In the genomic region with DNA sequence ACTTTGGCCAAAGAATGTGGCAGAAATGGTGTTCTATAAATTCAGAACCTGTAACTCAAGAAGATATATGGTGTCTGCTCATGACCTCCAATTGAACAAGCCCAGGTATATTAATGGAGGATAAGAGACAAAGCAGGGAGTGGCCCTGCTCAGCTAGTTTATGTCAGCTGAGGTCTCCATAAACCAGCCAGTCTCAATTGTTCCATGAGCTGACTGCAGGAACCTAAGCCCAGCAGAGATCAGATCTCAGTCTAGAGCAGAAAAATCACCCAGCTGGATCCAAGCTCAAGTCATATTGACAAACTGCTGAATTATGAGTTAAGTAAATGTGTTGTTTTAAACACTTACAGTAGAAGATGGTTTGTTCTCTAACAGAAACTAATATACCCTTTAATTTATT, we compare ENCODE assay signal across 19 cellular contexts.
DNase-seq lines count a peak whose midpoint lies in the region; ATAC-seq and TF ChIP-seq lines count a peak whose summit lies in the region.
"Had no signal": no experiment of that assay in that cellular context is flagged by ENCODE, and none has a peak within 500 bp of the region (broad histone marks: within the 10 kb centered on the region; RNA-seq: fewer than 3 reads in every experiment).

No MANE protein-coding gene starts in this region.

- no peaks in the 10 kb centered on the region for H3K79me2 ChIP-seq in GM23338 (replicated peaks; ENCODE audit: insufficient read depth)

- H2AFZ ChIP-seq in GM23338 = peak overlapping the region; percentile 39; the same call in 1 of the 2 replicates
- H2AFZ ChIP-seq: PC-9 had no signal

- no peaks in the 10 kb centered on the region; the same call in 2 of the 3 replicates for H3K4me1 Mint-ChIP-seq in GM23338
- H3K4me1 Mint-ChIP-seq in nephron = peaks cover 12% of the 10 kb centered on the region
- H3K4me1 Mint-ChIP-seq in T-helper 17 cell = no peaks in the 10 kb centered on the region
- H3K4me1 Mint-ChIP-seq: CD14-positive monocyte had no signal

- H3K27ac Mint-ChIP-seq in GM23338 = no peak overlapping the region
- peak overlapping the region in 2 of 3 experiments; percentile 33 to 50 for H3K27ac Mint-ChIP-seq in nephron
- H3K27ac Mint-ChIP-seq in T-helper 17 cell = no peak overlapping the region
- H3K27ac Mint-ChIP-seq: CD14-positive monocyte had no signal

- no peaks in the 10 kb centered on the region for H3K9me3 ChIP-seq in mucosa of descending colon
- H3K9me3 ChIP-seq in T-helper 17 cell (ENCODE audit: control insufficient read depth, low read length, poor library complexity, severe bottlenecking) = no peaks in the 10 kb centered on the region
- H3K9me3 ChIP-seq: HAP-1 had no signal

- H3K4me1 ChIP-seq in GM23338 (ENCODE audit: insufficient read depth) = no peaks in the 10 kb centered on the region
- H3K4me1 ChIP-seq in mucosa of descending colon (ENCODE audit: low read depth) = no peaks in the 10 kb centered on the region
- H3K4me1 ChIP-seq: HAP-1 had no signal

- DNase-seq in DMS153 (lab: John Stamatoyannopoulos, UW) = peak; percentile 12
- no peak for DNase-seq in DMS153 treated with DMSO at 0.1 percent for 48 hours (lab: John Stamatoyannopoulos, UW; ENCODE audit: unreplicated experiment)
- no peak for DNase-seq in GM23338 (ENCODE audit: low spot score)
- peak; percentile 46 for DNase-seq in SW480 (ENCODE audit: low spot score)
- no peak for DNase-seq in mucosa of descending colon
- no peak for DNase-seq in T-helper 17 cell
- DNase-seq: GF-D8, KG1, MV-4-11, NCI-H187, NCI-H2171, NCI-H526 treated with DMSO at 0.1 percent for 48 hours, PC-9 had no signal

- ATAC-seq in GM23338 (no peak), GM18505 (IDR thresholded peaks at IDR 0.05; ENCODE audit: unreplicated experiment) (no peak), mucosa of descending colon (no peak), T-helper 17 cell (no peak)

- H3K4me3 ChIP-seq in GM23338 (no peak overlapping the region), mucosa of descending colon (no peak overlapping the region)
- H3K4me3 ChIP-seq: HAP-1, PC-9 had no signal

- intact Hi-C loops in mucosa of descending colon (cut with DNase I, micrococcal nuclease) = no loop called here

- no peaks in the 10 kb centered on the region for H3F3A ChIP-seq in GM23338 (replicated peaks; ENCODE audit: low read depth)

- H3K27ac ChIP-seq in GM23338 (ENCODE audit: low read depth) = no peak overlapping the region
- H3K27ac ChIP-seq: 22Rv1, PC-9, RWPE1 had no signal

- peaks cover 10% of the 10 kb centered on the region; the same call in 1 of the 2 replicates for H3K9me2 ChIP-seq in GM23338 (ENCODE audit: insufficient read depth)

- H4K20me1 ChIP-seq in GM23338 (replicated peaks; ENCODE audit: insufficient read depth) = no peaks in the 10 kb centered on the region

- no peak overlapping the region for H3K4me2 ChIP-seq in GM23338
- H3K4me2 ChIP-seq: PC-9 had no signal

- H3K27me3 ChIP-seq in GM23338 (ENCODE audit: insufficient read depth) = no peaks in the 10 kb centered on the region

- no peaks in the 10 kb centered on the region for H3K27me3 Mint-ChIP-seq in GM23338 (ENCODE audit: insufficient read depth, low read depth, poor library complexity)
- no peaks in the 10 kb centered on the region for H3K27me3 Mint-ChIP-seq in nephron (ENCODE audit: low read depth)
- peaks cover 8% of the 10 kb centered on the region for H3K27me3 Mint-ChIP-seq in T-helper 17 cell

- H3K9me3 Mint-ChIP-seq in GM23338 (no peaks in the 10 kb centered on the region; the same call in 2 of the 3 replicates), nephron (peaks cover 25% of the 10 kb centered on the region)

- H3K4me3 Mint-ChIP-seq in GM23338 = no peak overlapping the region
- no peak overlapping the region for H3K4me3 Mint-ChIP-seq in nephron
- H3K4me3 Mint-ChIP-seq in T-helper 17 cell = no peak overlapping the region
- H3K4me3 Mint-ChIP-seq: CD14-positive monocyte had no signal

- no peak for TF ChIP-seq POLR2A in GM18505 (IDR thresholded peaks at IDR 0.05; ENCODE audit: borderline replicate concordance, extremely low read depth, insufficient read depth, insufficient read length)

- H3K36me3 Mint-ChIP-seq in GM23338 (ENCODE audit: low read depth) = peaks cover 2% of the 10 kb centered on the region; the same call in 1 of the 3 replicates
- peaks cover 19% of the 10 kb centered on the region for H3K36me3 Mint-ChIP-seq in nephron (ENCODE audit: low read depth)
- H3K36me3 Mint-ChIP-seq in T-helper 17 cell (ENCODE audit: low read depth) = no peaks in the 10 kb centered on the region
- H3K36me3 Mint-ChIP-seq: CD14-positive monocyte had no signal

- TF ChIP-seq CTCF in GM23338 (conservative IDR thresholded peaks at IDR 0.05; ENCODE audit: low read depth in 2 of 2) (no peak), nephron (IDR thresholded peaks at IDR 0.05; ENCODE audit: unreplicated experiment in 3 of 3) (no peak), mucosa of descending colon (IDR thresholded peaks at IDR 0.05) (no peak)

- H3K36me3 ChIP-seq in GM23338 (ENCODE audit: insufficient read depth) (no peaks in the 10 kb centered on the region), mucosa of descending colon (ENCODE audit: low read depth) (no peaks in the 10 kb centered on the region)
- H3K36me3 ChIP-seq: HAP-1 had no signal

TF ChIP-seq in GM23338, 12 proteins besides CTCF, POLR2A, EP300 and RAD21 (continues in another document):
- TF ChIP-seq CREB1 (CRISPR knock-in tag; IDR thresholded peaks at IDR 0.05; ENCODE audit: low read depth) = no peak
- TF ChIP-seq POLR2AphosphoS5 (IDR thresholded peaks at IDR 0.05; ENCODE audit: low read depth) = no peak
- no peak for TF ChIP-seq JUNB (IDR thresholded peaks at IDR 0.05; ENCODE audit: unreplicated experiment)
- TF ChIP-seq, protein P1, sequence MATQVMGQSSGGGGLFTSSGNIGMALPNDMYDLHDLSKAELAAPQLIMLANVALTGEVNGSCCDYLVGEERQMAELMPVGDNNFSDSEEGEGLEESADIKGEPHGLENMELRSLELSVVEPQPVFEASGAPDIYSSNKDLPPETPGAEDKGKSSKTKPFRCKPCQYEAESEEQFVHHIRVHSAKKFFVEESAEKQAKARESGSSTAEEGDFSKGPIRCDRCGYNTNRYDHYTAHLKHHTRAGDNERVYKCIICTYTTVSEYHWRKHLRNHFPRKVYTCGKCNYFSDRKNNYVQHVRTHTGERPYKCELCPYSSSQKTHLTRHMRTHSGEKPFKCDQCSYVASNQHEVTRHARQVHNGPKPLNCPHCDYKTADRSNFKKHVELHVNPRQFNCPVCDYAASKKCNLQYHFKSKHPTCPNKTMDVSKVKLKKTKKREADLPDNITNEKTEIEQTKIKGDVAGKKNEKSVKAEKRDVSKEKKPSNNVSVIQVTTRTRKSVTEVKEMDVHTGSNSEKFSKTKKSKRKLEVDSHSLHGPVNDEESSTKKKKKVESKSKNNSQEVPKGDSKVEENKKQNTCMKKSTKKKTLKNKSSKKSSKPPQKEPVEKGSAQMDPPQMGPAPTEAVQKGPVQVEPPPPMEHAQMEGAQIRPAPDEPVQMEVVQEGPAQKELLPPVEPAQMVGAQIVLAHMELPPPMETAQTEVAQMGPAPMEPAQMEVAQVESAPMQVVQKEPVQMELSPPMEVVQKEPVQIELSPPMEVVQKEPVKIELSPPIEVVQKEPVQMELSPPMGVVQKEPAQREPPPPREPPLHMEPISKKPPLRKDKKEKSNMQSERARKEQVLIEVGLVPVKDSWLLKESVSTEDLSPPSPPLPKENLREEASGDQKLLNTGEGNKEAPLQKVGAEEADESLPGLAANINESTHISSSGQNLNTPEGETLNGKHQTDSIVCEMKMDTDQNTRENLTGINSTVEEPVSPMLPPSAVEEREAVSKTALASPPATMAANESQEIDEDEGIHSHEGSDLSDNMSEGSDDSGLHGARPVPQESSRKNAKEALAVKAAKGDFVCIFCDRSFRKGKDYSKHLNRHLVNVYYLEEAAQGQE (IDR thresholded peaks at IDR 0.05; ENCODE audit: unreplicated experiment) = no peak
- TF ChIP-seq NANOG (IDR thresholded peaks at IDR 0.05; ENCODE audit: borderline replicate concordance) = no peak
- TF ChIP-seq, protein P2, sequence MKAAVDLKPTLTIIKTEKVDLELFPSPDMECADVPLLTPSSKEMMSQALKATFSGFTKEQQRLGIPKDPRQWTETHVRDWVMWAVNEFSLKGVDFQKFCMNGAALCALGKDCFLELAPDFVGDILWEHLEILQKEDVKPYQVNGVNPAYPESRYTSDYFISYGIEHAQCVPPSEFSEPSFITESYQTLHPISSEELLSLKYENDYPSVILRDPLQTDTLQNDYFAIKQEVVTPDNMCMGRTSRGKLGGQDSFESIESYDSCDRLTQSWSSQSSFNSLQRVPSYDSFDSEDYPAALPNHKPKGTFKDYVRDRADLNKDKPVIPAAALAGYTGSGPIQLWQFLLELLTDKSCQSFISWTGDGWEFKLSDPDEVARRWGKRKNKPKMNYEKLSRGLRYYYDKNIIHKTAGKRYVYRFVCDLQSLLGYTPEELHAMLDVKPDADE (IDR thresholded peaks at IDR 0.05) = no peak

Comparison
In these comparisons a context has a peak if more than half of its experiments do, and no peak if none do; other contexts are left out.
1. DNase-seq: peak in DMS153 (single experiment) and SW480 (single experiment); none in DMS153 treated with DMSO at 0.1 percent for 48 hours (single experiment), GM23338 (single experiment), mucosa of descending colon (0 of 3) and T-helper 17 cell (0 of 3).
2. H3K27ac Mint-ChIP-seq: peak in nephron (2 of 3); none in GM23338 (single experiment) and T-helper 17 cell (single experiment).